Comparison of ENCODE assay signal across 1 cellular context in the genomic region with DNA sequence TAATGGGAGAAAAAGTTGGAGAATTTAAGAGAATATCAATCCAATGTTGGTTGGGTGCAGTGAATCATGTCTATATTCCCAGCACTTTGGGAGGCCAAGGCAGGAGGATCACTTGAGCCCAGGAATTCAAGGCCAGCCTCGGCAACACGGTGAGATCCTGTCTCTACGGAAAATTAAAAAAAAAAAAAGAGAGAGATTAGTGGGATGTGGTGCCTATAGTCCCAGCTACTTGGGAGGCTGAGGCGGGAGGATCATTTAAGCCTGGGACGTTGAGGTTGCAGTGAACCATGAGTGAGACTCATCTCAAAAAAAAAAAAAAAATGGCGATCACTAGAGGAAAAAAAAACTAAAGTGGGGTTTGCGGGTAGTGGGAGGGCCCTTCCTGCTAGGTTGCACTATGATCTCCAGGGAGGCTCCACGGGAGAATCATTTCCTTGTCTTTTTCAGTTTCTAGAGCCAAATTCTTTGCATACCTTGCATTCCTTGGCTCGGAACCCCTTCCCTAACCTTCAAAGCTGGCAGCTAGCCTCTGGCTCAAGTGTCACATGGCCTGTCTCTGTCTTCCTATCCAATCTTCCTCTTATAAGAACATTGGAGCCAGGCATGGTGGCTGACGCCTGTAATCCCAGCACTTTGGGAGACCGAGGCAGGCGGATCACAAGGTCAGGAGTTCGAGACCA.
TF ChIP-seq lines count a peak whose summit lies in the region.

No MANE protein-coding gene starts in this region.

TF ChIP-seq in GM23338, 12 proteins besides CTCF, POLR2A, EP300 and RAD21 (continued from another document):
- TF ChIP-seq, protein P1, sequence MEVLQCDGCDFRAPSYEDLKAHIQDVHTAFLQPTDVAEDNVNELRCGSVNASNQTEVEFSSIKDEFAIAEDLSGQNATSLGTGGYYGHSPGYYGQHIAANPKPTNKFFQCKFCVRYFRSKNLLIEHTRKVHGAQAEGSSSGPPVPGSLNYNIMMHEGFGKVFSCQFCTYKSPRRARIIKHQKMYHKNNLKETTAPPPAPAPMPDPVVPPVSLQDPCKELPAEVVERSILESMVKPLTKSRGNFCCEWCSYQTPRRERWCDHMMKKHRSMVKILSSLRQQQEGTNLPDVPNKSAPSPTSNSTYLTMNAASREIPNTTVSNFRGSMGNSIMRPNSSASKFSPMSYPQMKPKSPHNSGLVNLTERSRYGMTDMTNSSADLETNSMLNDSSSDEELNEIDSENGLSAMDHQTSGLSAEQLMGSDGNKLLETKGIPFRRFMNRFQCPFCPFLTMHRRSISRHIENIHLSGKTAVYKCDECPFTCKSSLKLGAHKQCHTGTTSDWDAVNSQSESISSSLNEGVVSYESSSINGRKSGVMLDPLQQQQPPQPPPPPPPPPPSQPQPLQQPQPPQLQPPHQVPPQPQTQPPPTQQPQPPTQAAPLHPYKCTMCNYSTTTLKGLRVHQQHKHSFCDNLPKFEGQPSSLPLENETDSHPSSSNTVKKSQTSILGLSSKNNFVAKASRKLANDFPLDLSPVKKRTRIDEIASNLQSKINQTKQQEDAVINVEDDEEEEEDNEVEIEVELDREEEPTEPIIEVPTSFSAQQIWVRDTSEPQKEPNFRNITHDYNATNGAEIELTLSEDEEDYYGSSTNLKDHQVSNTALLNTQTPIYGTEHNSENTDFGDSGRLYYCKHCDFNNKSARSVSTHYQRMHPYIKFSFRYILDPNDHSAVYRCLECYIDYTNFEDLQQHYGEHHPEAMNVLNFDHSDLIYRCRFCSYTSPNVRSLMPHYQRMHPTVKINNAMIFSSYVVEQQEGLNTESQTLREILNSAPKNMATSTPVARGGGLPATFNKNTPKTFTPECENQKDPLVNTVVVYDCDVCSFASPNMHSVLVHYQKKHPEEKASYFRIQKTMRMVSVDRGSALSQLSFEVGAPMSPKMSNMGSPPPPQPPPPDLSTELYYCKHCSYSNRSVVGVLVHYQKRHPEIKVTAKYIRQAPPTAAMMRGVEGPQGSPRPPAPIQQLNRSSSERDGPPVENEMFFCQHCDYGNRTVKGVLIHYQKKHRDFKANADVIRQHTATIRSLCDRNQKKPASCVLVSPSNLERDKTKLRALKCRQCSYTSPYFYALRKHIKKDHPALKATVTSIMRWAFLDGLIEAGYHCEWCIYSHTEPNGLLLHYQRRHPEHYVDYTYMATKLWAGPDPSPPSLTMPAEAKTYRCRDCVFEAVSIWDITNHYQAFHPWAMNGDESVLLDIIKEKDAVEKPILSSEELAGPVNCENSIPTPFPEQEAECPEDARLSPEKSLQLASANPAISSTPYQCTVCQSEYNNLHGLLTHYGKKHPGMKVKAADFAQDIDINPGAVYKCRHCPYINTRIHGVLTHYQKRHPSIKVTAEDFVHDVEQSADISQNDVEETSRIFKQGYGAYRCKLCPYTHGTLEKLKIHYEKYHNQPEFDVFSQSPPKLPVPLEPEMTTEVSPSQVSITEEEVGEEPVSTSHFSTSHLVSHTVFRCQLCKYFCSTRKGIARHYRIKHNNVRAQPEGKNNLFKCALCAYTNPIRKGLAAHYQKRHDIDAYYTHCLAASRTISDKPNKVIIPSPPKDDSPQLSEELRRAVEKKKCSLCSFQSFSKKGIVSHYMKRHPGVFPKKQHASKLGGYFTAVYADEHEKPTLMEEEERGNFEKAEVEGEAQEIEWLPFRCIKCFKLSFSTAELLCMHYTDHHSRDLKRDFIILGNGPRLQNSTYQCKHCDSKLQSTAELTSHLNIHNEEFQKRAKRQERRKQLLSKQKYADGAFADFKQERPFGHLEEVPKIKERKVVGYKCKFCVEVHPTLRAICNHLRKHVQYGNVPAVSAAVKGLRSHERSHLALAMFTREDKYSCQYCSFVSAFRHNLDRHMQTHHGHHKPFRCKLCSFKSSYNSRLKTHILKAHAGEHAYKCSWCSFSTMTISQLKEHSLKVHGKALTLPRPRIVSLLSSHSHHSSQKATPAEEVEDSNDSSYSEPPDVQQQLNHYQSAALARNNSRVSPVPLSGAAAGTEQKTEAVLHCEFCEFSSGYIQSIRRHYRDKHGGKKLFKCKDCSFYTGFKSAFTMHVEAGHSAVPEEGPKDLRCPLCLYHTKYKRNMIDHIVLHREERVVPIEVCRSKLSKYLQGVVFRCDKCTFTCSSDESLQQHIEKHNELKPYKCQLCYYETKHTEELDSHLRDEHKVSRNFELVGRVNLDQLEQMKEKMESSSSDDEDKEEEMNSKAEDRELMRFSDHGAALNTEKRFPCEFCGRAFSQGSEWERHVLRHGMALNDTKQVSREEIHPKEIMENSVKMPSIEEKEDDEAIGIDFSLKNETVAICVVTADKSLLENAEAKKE (CRISPR knock-in tag; IDR thresholded peaks at IDR 0.05), result no peak
- no peak for TF ChIP-seq ZNF331 (CRISPR knock-in tag; IDR thresholded peaks at IDR 0.05; ENCODE audit: low read depth)
- TF ChIP-seq, protein P2, sequence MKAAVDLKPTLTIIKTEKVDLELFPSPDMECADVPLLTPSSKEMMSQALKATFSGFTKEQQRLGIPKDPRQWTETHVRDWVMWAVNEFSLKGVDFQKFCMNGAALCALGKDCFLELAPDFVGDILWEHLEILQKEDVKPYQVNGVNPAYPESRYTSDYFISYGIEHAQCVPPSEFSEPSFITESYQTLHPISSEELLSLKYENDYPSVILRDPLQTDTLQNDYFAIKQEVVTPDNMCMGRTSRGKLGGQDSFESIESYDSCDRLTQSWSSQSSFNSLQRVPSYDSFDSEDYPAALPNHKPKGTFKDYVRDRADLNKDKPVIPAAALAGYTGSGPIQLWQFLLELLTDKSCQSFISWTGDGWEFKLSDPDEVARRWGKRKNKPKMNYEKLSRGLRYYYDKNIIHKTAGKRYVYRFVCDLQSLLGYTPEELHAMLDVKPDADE (IDR thresholded peaks at IDR 0.05), result no peak
- TF ChIP-seq POLR2AphosphoS5 (IDR thresholded peaks at IDR 0.05; ENCODE audit: low read depth), result no peak
- no peak for TF ChIP-seq ZNF114 (CRISPR knock-in tag; IDR thresholded peaks at IDR 0.05)
- TF ChIP-seq EZH2 (IDR thresholded peaks at IDR 0.05; ENCODE audit: low read depth, unreplicated experiment), result no peak
